8 cellular contexts compared by ENCODE assay signal in the genomic region with DNA sequence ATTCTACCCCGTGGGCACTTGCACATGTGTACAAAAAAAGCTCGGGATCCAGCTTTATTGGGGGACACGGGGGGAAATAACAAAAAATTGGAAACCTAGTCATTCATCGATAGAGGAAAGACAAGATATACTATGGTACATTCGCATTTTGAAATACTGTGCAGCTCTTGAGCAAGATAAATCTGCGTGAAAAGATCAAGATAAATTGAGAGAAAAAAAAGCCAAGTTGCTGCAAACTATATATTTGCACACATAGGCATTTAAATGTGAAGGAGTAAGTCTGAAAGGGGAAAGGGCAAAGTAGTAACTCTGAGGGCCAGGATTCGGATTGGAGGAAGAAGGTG. TPM values are rescaled to one million over a fixed set of nuclear protein-coding genes. Genes with fewer than 3 reads are reported as not detected.
DNase-seq lines count a peak whose midpoint lies in the region; TF ChIP-seq lines count a peak whose summit lies in the region.

No MANE protein-coding gene starts in this region.

- H3K9me3 ChIP-seq in WERI-Rb-1 (ENCODE audit: severe bottlenecking) = no peaks in the 10 kb centered on the region

- H3K4me3 ChIP-seq in GM12875 (ENCODE audit: low read depth, low read length) = peak overlapping the region; percentile 53
- H3K4me3 ChIP-seq in WERI-Rb-1 (ENCODE audit: low read depth, low read length) = peak overlapping the region; percentile 91
- H3K4me3 ChIP-seq in foreskin fibroblast (ENCODE audit: low read depth in 1 of 2, low read length in 2 of 2) = peak overlapping the region; percentile 87 to 90
- H3K4me3 ChIP-seq in skeletal muscle cell (ENCODE audit: low read depth, low read length) = peak overlapping the region; percentile 83

- peak overlapping the region; percentile 56 for H3K27ac ChIP-seq in WERI-Rb-1

- peaks cover 8% of the 10 kb centered on the region for H3K36me3 ChIP-seq in WERI-Rb-1

- no peaks in the 10 kb centered on the region for H3K27me3 ChIP-seq in WERI-Rb-1 (ENCODE audit: insufficient read depth, low read depth, severe bottlenecking)

- DNase-seq in WERI-Rb-1 = no peak
- no peak for DNase-seq in foreskin fibroblast
- DNase-seq in skeletal muscle cell (ENCODE audit: low read depth) = no peak
- no peak for DNase-seq in middle frontal gyrus (ENCODE audit: extremely low spot score, low spot score)
- DNase-seq in GM20000 (ENCODE audit: low spot score) = no peak
- DNase-seq in ureter (ENCODE audit: low spot score) = no peak
- DNase-seq in head of caudate nucleus = no peak

- no peak for TF ChIP-seq CTCF in GM12875 (IDR thresholded peaks at IDR 0.05; ENCODE audit: borderline replicate concordance, insufficient read depth, low read depth, low read length)
- TF ChIP-seq CTCF in WERI-Rb-1 (IDR thresholded peaks at IDR 0.05; ENCODE audit: low read depth, low read length) = no peak
- no peak for TF ChIP-seq CTCF in foreskin fibroblast (IDR thresholded peaks at IDR 0.05; ENCODE audit: low read depth, low read length)
- TF ChIP-seq CTCF in GM20000 (IDR thresholded peaks at IDR 0.05; ENCODE audit: extremely low read depth, missing control alignments) = no peak

- intact Hi-C loops in head of caudate nucleus (cut with DNase I) = no loop called here

RNA-seq across cellular contexts. Expression of a gene that starts 0.6 kb away (rescaled TPM):
- 49.0 TPM for total RNA-seq in ureter

RNA-seq across cellular contexts. Expression of a gene that starts 26.9 kb away (rescaled TPM):
- 35.8 TPM for total RNA-seq in ureter
